ENCODE assay signal across 8 cellular contexts in the genomic region with DNA sequence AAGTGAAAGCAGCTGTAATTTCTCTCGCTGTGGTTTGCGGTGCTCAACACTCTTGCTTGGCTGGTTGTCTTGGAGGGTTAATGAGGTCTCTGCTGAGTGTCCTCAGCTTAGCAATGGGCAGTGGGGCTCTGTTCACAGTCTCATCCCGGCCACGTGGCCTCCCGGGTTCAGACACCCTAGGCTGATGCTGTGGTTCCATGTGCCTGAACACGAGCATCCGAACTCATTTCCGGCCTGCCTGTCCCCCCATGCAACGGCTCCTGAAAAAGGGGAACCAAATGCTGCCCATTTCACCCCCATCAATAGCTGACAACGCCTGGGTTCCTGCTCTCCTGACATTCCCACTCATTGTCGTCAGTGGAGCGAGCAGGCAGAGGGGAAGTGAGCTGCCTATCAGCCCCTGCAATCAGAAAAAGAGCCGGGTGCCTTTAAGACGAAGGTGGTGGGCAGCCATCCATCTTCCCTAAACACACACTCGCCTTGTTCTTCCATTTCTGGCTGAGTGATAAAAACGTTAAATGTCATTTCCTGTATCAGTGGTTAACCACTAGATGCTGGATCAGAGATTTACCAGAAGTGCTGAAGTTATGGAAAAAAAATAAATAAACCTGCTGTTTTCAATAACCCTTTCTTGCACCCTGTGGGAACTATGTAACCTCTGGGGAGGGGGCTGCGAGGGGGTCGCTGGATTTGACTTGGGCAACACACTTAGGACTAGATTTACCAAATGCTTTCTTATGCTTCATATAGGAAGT.
DNase-seq lines count a peak whose midpoint lies in the region; ATAC-seq and TF ChIP-seq lines count a peak whose summit lies in the region.

No MANE protein-coding gene starts in this region.

- no peak for TF ChIP-seq CTCF in IMR-90 (conservative IDR thresholded peaks at IDR 0.05; ENCODE audit: low read depth, low read length)
- TF ChIP-seq CTCF in esophagus muscularis mucosa (IDR thresholded peaks at IDR 0.05), result no peak
- TF ChIP-seq CTCF in nephron progenitor cell (IDR thresholded peaks at IDR 0.05), result no peak
- TF ChIP-seq CTCF in upper lobe of left lung (IDR thresholded peaks at IDR 0.05), result no peak
- TF ChIP-seq CTCF in hepatocyte (IDR thresholded peaks at IDR 0.05; ENCODE audit: poor library complexity), result no peak

- H2BK15ac ChIP-seq in IMR-90 (ENCODE audit: low read depth, low read length), result 0 out of 3 replicates have a peak overlapping the region, but pooled peaks have one; percentile 7

- DNase-seq in C1 segment of cervical spinal cord (lab: John Stamatoyannopoulos, UW) (peak in 11 of 14 donors; percentile 12 to 79 (median 51)), IMR-90 (peak; percentile 61), esophagus muscularis mucosa (ENCODE audit: extremely low spot score) (no peak), nephron progenitor cell (no peak), upper lobe of left lung (peak in 1 of 2 donors; percentile 78), hepatocyte (ENCODE audit: low spot score) (no peak)
- DNase-seq in activated CD4-positive, alpha-beta T cell treated with anti-CD3 and anti-CD28 coated beads, Interleukin-2, amount 50 U/mL, for 4 hours, result peak; percentile 34 to 35

- peaks cover 59% of the 10 kb centered on the region for H3K4me1 Mint-ChIP-seq in nephron progenitor cell

- no peak for TF ChIP-seq RAD21 in IMR-90 (IDR thresholded peaks at IDR 0.05; ENCODE audit: low read length)

- peak overlapping the region; percentile 80 for H3K27ac Mint-ChIP-seq in nephron progenitor cell

- in situ Hi-C loops in IMR-90 (cut with MboI; ENCODE audit: low sequenced_read_pairs), result no loop called here

- H2BK20ac ChIP-seq in IMR-90 (ENCODE audit: low read depth, low read length), result peak overlapping the region; percentile 3; the same call in 1 of the 2 replicates

- POLR2A ChIA-PET in IMR-90 (lab: Charles Lee; ENCODE audit: unreplicated experiment), result no interaction called here

- H3K79me1 ChIP-seq in IMR-90 (ENCODE audit: low read depth in 1 of 2, low read length in 2 of 2), result no peaks in the 10 kb centered on the region

- H3K4ac ChIP-seq in IMR-90 (ENCODE audit: low read depth, low read length), result peak overlapping the region; percentile 63; the same call in 1 of the 2 replicates

- peak overlapping the region; percentile 21 for H3K4me3 Mint-ChIP-seq in nephron progenitor cell

- peak overlapping the region; percentile 44; the same call in 1 of the 2 replicates for H2AK5ac ChIP-seq in IMR-90 (ENCODE audit: low read depth, low read length)

- H3K27ac ChIP-seq in IMR-90 (ENCODE audit: insufficient read depth, low read length), result no peak overlapping the region
- peak overlapping the region in 2 of 4 donors; percentile 21 to 28 for H3K27ac ChIP-seq in esophagus muscularis mucosa (replicated peaks in 1 of 4)
- peak overlapping the region in 3 of 4 donors; percentile 42 to 70 (median 46) for H3K27ac ChIP-seq in upper lobe of left lung
- H3K27ac ChIP-seq in hepatocyte, result no peak overlapping the region

- H3K36me3 ChIP-seq in IMR-90 (ENCODE audit: control insufficient read depth, insufficient read depth, low read length) (no peaks in the 10 kb centered on the region), esophagus muscularis mucosa (no peaks in the 10 kb centered on the region), upper lobe of left lung (no peaks in the 10 kb centered on the region), hepatocyte (replicated peaks; ENCODE audit: insufficient read depth, low read depth) (no peaks in the 10 kb centered on the region)

- H2AFZ ChIP-seq in IMR-90 (replicated peaks; ENCODE audit: low read length, poor library complexity) (peak overlapping the region; percentile 84), hepatocyte (no peak overlapping the region)

- peak overlapping the region; percentile 21 for H3K18ac ChIP-seq in IMR-90 (ENCODE audit: low read depth, low read length)

- TF ChIP-seq POLR2A in IMR-90 (IDR thresholded peaks at IDR 0.05; ENCODE audit: low read depth, low read length), result no peak
- no peak for TF ChIP-seq POLR2A in esophagus muscularis mucosa (IDR thresholded peaks at IDR 0.05; ENCODE audit: low read depth)
- peak in 1 of 4 donors; percentile 21 for TF ChIP-seq POLR2A in upper lobe of left lung (IDR thresholded peaks at IDR 0.05)

- H3K23ac ChIP-seq in IMR-90 (ENCODE audit: low read depth, low read length), result no peak overlapping the region

- CTCF ChIA-PET in IMR-90 (lab: Yijun Ruan, JAX), result no interaction called here

- H4K20me1 ChIP-seq in IMR-90 (ENCODE audit: insufficient read depth, low read length) (no peaks in the 10 kb centered on the region), hepatocyte (ENCODE audit: insufficient read depth, poor library complexity, severe bottlenecking) (no peaks in the 10 kb centered on the region)

- TF ChIP-seq EP300 in esophagus muscularis mucosa (IDR thresholded peaks at IDR 0.05), result no peak
- TF ChIP-seq EP300 in upper lobe of left lung (IDR thresholded peaks at IDR 0.05), result no peak

- WGBS in IMR-90 (ENCODE audit: extremely low coverage in 2 of 2, insufficient read length in 1 of 2), 2 experiments, result 41% methylated on average over 4 of the region's 18 CpGs; no CpG with 5 or more reads in 1 of the 2 experiments
- WGBS in esophagus muscularis mucosa, result 38% methylated on average over 16 of the region's 18 CpGs
- WGBS in upper lobe of left lung, 2 donors, result 31 to 37% methylated on average over 8 to 18 of the region's 18 CpGs
- 71% methylated on average over 18 of the region's 18 CpGs for WGBS in hepatocyte (ENCODE audit: low lambda C conversion rate, missing lambda C conversion rate)

- H3K9me2 ChIP-seq in hepatocyte (replicated peaks; ENCODE audit: insufficient read depth), result no peaks in the 10 kb centered on the region

- intact Hi-C loops in IMR-90 (cut with micrococcal nuclease) (no loop called here), esophagus muscularis mucosa (cut with DNase I) (no loop called here)

- H3K79me2 ChIP-seq in hepatocyte, result no peaks in the 10 kb centered on the region

- BruUV-seq in IMR-90 (replicated peaks; lab: Mats Ljungman, UMichigan), result no TSS peak

- no peak overlapping the region for H3K9ac ChIP-seq in IMR-90 (ENCODE audit: low read depth, low read length)

- H3K4me1 ChIP-seq in IMR-90 (ENCODE audit: control insufficient read depth, insufficient read depth, low read length) (peaks cover 7% of the 10 kb centered on the region), esophagus muscularis mucosa (peaks cover 0 to 15% (median 9%) of the 10 kb centered on the region in 4 donors), upper lobe of left lung (peaks cover 11 to 34% (median 30%) of the 10 kb centered on the region in 4 donors), hepatocyte (ENCODE audit: insufficient read depth) (peaks cover 3% of the 10 kb centered on the region)

- H3K4me2 ChIP-seq in IMR-90 (ENCODE audit: low read depth, low read length), result peak overlapping the region; percentile 22; the same call in 1 of the 2 replicates
- no peak overlapping the region for H3K4me2 ChIP-seq in hepatocyte

- H4K8ac ChIP-seq in IMR-90 (ENCODE audit: low read depth in 2 of 2, low read length in 2 of 2), result peak overlapping the region in 1 of 2 experiments; percentile 29; a peak in 1 of 4 replicates

- H3K9me3 Mint-ChIP-seq in nephron progenitor cell, result peaks cover 5% of the 10 kb centered on the region

- H3K4me3 ChIP-seq in IMR-90 (ENCODE audit: insufficient read depth, low read depth, low read length) (no peak overlapping the region), esophagus muscularis mucosa (peak overlapping the region; percentile 23 to 49 (median 28)), upper lobe of left lung (peak overlapping the region in 2 of 4 donors; percentile 19 to 26), hepatocyte (no peak overlapping the region)

- peak overlapping the region; percentile 51 for H3K14ac ChIP-seq in IMR-90 (replicated peaks; ENCODE audit: low read depth, low read length)

- dilution Hi-C loops in IMR-90 (cut with HindIII; ENCODE audit: low sequenced_read_pairs, unreplicated experiment), result no loop called here

- H3K36me3 Mint-ChIP-seq in nephron progenitor cell (ENCODE audit: low read depth), result no peaks in the 10 kb centered on the region

- H3K9me3 ChIP-seq in IMR-90 (ENCODE audit: control insufficient read depth, insufficient read depth, low read length) (no peaks in the 10 kb centered on the region), esophagus muscularis mucosa (no peaks in the 10 kb centered on the region), upper lobe of left lung (no peaks in the 10 kb centered on the region), hepatocyte (ENCODE audit: low read depth) (no peaks in the 10 kb centered on the region)

- no peak overlapping the region for H3K56ac ChIP-seq in IMR-90 (ENCODE audit: extremely low read depth, insufficient read depth, low read length)

- no peak overlapping the region for H2BK5ac ChIP-seq in IMR-90 (ENCODE audit: low read depth, low read length, poor library complexity, severe bottlenecking)

- peak overlapping the region; percentile 3; the same call in 1 of the 2 replicates for H4K5ac ChIP-seq in IMR-90 (ENCODE audit: low read depth, low read length)

- peaks cover 12% of the 10 kb centered on the region for H3K9me1 ChIP-seq in IMR-90 (ENCODE audit: insufficient read depth, low read length)

- H3K27me3 ChIP-seq in IMR-90 (ENCODE audit: control insufficient read depth, insufficient read depth, low read length), result no peaks in the 10 kb centered on the region
- no peaks in the 10 kb centered on the region for H3K27me3 ChIP-seq in esophagus muscularis mucosa
- H3K27me3 ChIP-seq in upper lobe of left lung, result no peaks in the 10 kb centered on the region
- no peaks in the 10 kb centered on the region for H3K27me3 ChIP-seq in hepatocyte

- H2AK9ac ChIP-seq in IMR-90 (replicated peaks; ENCODE audit: low read depth, low read length, poor library complexity), result peak overlapping the region; percentile 12

- peak overlapping the region; percentile 40; the same call in 1 of the 2 replicates for H4K91ac ChIP-seq in IMR-90 (ENCODE audit: insufficient read depth, low read depth, low read length)

- ATAC-seq in GM19467 (IDR thresholded peaks at IDR 0.05; ENCODE audit: unreplicated experiment) (peak; percentile 52), IMR-90 (ENCODE audit: low read depth) (peak; percentile 32; the same call in 1 of the 2 replicates), upper lobe of left lung (ENCODE audit: low FRiP score in 2 of 2) (peak; percentile 73 to 80)

- peaks cover 11% of the 10 kb centered on the region for H3K27me3 Mint-ChIP-seq in nephron progenitor cell (ENCODE audit: low read depth, poor library complexity)

- H2BK120ac ChIP-seq in IMR-90 (ENCODE audit: low read depth, low read length), result peak overlapping the region; percentile 79

TF ChIP-seq in IMR-90, 13 proteins besides CTCF, POLR2A, EP300 and RAD21 (continues in another document):
- TF ChIP-seq BHLHE40 (IDR thresholded peaks at IDR 0.05; ENCODE audit: low read depth, low read length) (no peak), MAZ (IDR thresholded peaks at IDR 0.05; ENCODE audit: borderline replicate concordance, low read depth, low read length) (no peak), SMC3 (IDR thresholded peaks at IDR 0.05; ENCODE audit: low read depth, low read length) (no peak)

Comparison
In these comparisons a context has a peak if more than half of its experiments do, and no peak if none do; other contexts are left out.
1. DNase-seq: peak in C1 segment of cervical spinal cord (11 of 14), IMR-90 (single experiment) and activated CD4-positive, alpha-beta T cell treated with anti-CD3 and anti-CD28 coated beads, Interleukin-2, amount 50 U/mL, for 4 hours (2 of 2); none in esophagus muscularis mucosa (single experiment), nephron progenitor cell (single experiment) and hepatocyte (single experiment).
2. H3K27ac ChIP-seq: peak in upper lobe of left lung (3 of 4); none in IMR-90 (single experiment) and hepatocyte (single experiment).
3. H3K4me3 ChIP-seq: peak in esophagus muscularis mucosa (4 of 4); none in IMR-90 (single experiment) and hepatocyte (single experiment).
4. Peak in every context shown above with its lines, with median percentiles within 50 percentile points of each other: ATAC-seq.